23 cellular contexts compared by ENCODE assay signal in the genomic region with DNA sequence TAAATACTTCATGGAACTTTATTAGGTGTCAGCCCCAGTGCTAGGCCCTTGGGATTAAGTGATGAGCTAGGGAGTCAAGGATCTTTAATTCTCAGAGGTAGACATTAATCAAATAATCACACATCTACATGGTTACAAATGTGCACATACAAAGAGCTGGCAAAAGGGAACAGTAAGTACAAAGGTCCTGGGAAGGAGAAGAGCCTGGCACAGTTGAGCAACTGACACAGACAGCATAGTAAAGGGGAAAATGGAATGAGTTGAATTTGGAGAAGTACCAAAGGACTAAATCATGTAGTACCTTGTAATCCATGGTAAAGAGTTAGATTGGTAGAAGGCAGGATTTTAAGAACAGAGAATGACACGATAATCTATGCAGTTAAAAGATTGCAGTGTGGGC.
DNase-seq lines count a peak whose midpoint lies in the region; ATAC-seq and TF ChIP-seq lines count a peak whose summit lies in the region.
"Had no signal": no experiment of that assay in that cellular context is flagged by ENCODE, and none has a peak within 500 bp of the region (broad histone marks: within the 10 kb centered on the region; RNA-seq: fewer than 3 reads in every experiment).

No MANE protein-coding gene starts in this region.

- TF ChIP-seq CTCF in liver (IDR thresholded peaks at IDR 0.05; ENCODE audit: low read depth, low read length, missing input control): no peak
- no peak for TF ChIP-seq CTCF in mucosa of descending colon (IDR thresholded peaks at IDR 0.05)
- no peak for TF ChIP-seq CTCF in dorsolateral prefrontal cortex (IDR thresholded peaks at IDR 0.05 in 54 of 56, conservative IDR thresholded peaks at IDR 0.05 in 2 of 56; ENCODE audit: low read depth in 1 of 56, partially characterized antibody in 56 of 56)

- DNase-seq in left lobe of liver (ENCODE audit: low spot score) (no peak), mucosa of descending colon (no peak), substantia nigra (lab: John Stamatoyannopoulos, UW) (no peak), dorsolateral prefrontal cortex (no peak)
- no peak for DNase-seq in stimulated activated CD4-positive, alpha-beta T cell treated with anti-CD3 and anti-CD28 coated beads, Interleukin-4, amount 100 ng/mL, for 4 hours
- DNase-seq: 8988T; ACHN; BE2C; C1 segment of cervical spinal cord; CD4-positive, alpha-beta memory T cell; CD4-positive, CD25-positive, alpha-beta regulatory T cell; CD8-positive, alpha-beta memory T cell; COR-L47; DMS 273 treated with DMSO at 0.1 percent for 48 hours; DMS153; DMS53; DMS79; DND-41; EL; GDM1 had no signal

- 76% methylated on average over 1 of the region's 1 CpG for WGBS in liver

- TF ChIP-seq RAD21 in liver (IDR thresholded peaks at IDR 0.05): peak in 1 of 2 donors; percentile 52

- H3K36me3 ChIP-seq in liver (ENCODE audit: control insufficient read depth in 4 of 4, insufficient read depth in 3 of 4, low read depth in 1 of 4, low read length in 3 of 4) (no peaks in the 10 kb centered on the region), mucosa of descending colon (ENCODE audit: low read depth) (no peaks in the 10 kb centered on the region)
- H3K36me3 ChIP-seq: BE2C, BLaER1 had no signal

- no peak overlapping the region for H3K9ac ChIP-seq in liver (ENCODE audit: low read depth in 1 of 2, low read length in 2 of 2)
- H3K9ac ChIP-seq: BLaER1 had no signal

- ATAC-seq in left lobe of liver (peak; percentile 93), mucosa of descending colon (peak; percentile 48)
- ATAC-seq: GM12878 had no signal

- H3K4me1 ChIP-seq in liver (ENCODE audit: control insufficient read depth in 4 of 4, insufficient read depth in 4 of 4, low read length in 3 of 4): peaks cover 0 to 19% (median 8%) of the 10 kb centered on the region in 4 donors
- no peaks in the 10 kb centered on the region for H3K4me1 ChIP-seq in mucosa of descending colon (ENCODE audit: low read depth)
- H3K4me1 ChIP-seq: BE2C, BLaER1 had no signal

- H3K27me3 ChIP-seq in liver (ENCODE audit: control insufficient read depth in 4 of 4, insufficient read depth in 4 of 4, low read length in 3 of 4) (no peaks in the 10 kb centered on the region), dorsolateral prefrontal cortex (peaks cover 0 to 2% (median 0%) of the 10 kb centered on the region in 45 donors)
- H3K27me3 ChIP-seq: BE2C, BLaER1 had no signal

- intact Hi-C loops in mucosa of descending colon (cut with DNase I, micrococcal nuclease) (no loop called here), dorsolateral prefrontal cortex (cut with DNase I) (loop anchor here in 1 of 2 donors (10.0 kb wide), 1 partner anchor 145 kb away; no protein-coding TSS in a partner anchor)

- H3K27ac ChIP-seq in liver (ENCODE audit: low read depth in 1 of 2, low read length in 2 of 2) (no peak overlapping the region), substantia nigra (ENCODE audit: low read depth, low read length, poor library complexity, severe bottlenecking) (no peak overlapping the region), dorsolateral prefrontal cortex (no peak overlapping the region)
- H3K27ac ChIP-seq: BLaER1 had no signal

- H3K4me3 ChIP-seq in liver (ENCODE audit: low read depth in 1 of 3, low read length in 3 of 3): no peak overlapping the region
- no peak overlapping the region for H3K4me3 ChIP-seq in mucosa of descending colon
- no peak overlapping the region for H3K4me3 ChIP-seq in dorsolateral prefrontal cortex
- H3K4me3 ChIP-seq: BLaER1, GM12878 had no signal

- no peaks in the 10 kb centered on the region for H3K9me3 ChIP-seq in liver (ENCODE audit: control insufficient read depth in 4 of 4, low read length in 3 of 4)
- H3K9me3 ChIP-seq in mucosa of descending colon: peaks cover 4% of the 10 kb centered on the region
- H3K9me3 ChIP-seq: BE2C had no signal

TF ChIP-seq in liver, 16 proteins besides CTCF, POLR2A, EP300 and RAD21:
- TF ChIP-seq GABPA (IDR thresholded peaks at IDR 0.05 in 1 of 2, conservative IDR thresholded peaks at IDR 0.05 in 1 of 2) (no peak), ZBTB33 (IDR thresholded peaks at IDR 0.05) (no peak), RXRA (IDR thresholded peaks at IDR 0.05) (peak; percentile 14 to 69), FOXA1 (IDR thresholded peaks at IDR 0.05) (no peak), TAF1 (conservative IDR thresholded peaks at IDR 0.05) (no peak), HNF4A (conservative IDR thresholded peaks at IDR 0.05) (peak; percentile 79 to 80), JUND (IDR thresholded peaks at IDR 0.05) (no peak), NR2F2 (IDR thresholded peaks at IDR 0.05) (no peak), SP1 (IDR thresholded peaks at IDR 0.05) (peak; percentile 66), YY1 (IDR thresholded peaks at IDR 0.05) (peak; percentile 54), HNF4G (IDR thresholded peaks at IDR 0.05) (peak; percentile 69)
- TF ChIP-seq, protein P1, sequence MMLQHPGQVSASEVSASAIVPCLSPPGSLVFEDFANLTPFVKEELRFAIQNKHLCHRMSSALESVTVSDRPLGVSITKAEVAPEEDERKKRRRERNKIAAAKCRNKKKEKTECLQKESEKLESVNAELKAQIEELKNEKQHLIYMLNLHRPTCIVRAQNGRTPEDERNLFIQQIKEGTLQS (IDR thresholded peaks at IDR 0.05): no peak
- TF ChIP-seq, protein P2, sequence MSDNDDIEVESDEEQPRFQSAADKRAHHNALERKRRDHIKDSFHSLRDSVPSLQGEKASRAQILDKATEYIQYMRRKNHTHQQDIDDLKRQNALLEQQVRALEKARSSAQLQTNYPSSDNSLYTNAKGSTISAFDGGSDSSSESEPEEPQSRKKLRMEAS (IDR thresholded peaks at IDR 0.05): peak; percentile 15
